ENCODE assay signal across 8 cellular contexts in genomic region chr14:74804219-74804825, GRCh38. TPM values are rescaled to one million over a fixed set of nuclear protein-coding genes. Genes with fewer than 3 reads are reported as not detected.
DNase-seq lines count a peak whose midpoint lies in the region; ATAC-seq and TF ChIP-seq lines count a peak whose summit lies in the region.

No MANE protein-coding gene starts in this region.

- H3K36me3 Mint-ChIP-seq in naive thymus-derived CD4-positive, alpha-beta T cell = peaks cover 10 to 35% (median 21%) of the 10 kb centered on the region in 5 donors

- H3K4me2 ChIP-seq in PC-3 (ENCODE audit: low read length) = no peak overlapping the region

- H3F3A ChIP-seq in PC-3 (ENCODE audit: low read length, unreplicated experiment) = no peaks in the 10 kb centered on the region

- no peak overlapping the region for H3K27ac ChIP-seq in PC-3 (ENCODE audit: low read length)
- no peak overlapping the region for H3K27ac ChIP-seq in colonic mucosa
- no peak overlapping the region for H3K27ac ChIP-seq in naive thymus-derived CD4-positive, alpha-beta T cell (ENCODE audit: low read depth, low read length)

- CTCF ChIA-PET in AG04449 (lab: Yijun Ruan, JAX) = interaction anchor here (0.7 to 10.5 kb wide), 31 partner anchors 8 to 346 kb away, joined by 3 to 318 read pairs (median 4); partner anchors contain the start of gene LTBP2
- CTCF ChIA-PET in PC-3 (lab: Charles Lee) = interaction anchor here (0.6 to 1.8 kb wide), 9 partner anchors 70 to 302 kb away, joined by 3 to 27 read pairs (median 4); no protein-coding TSS in a partner anchor
- CTCF ChIA-PET in naive thymus-derived CD4-positive, alpha-beta T cell (lab: Charles Lee) = interaction anchor here (0.6 to 1.5 kb wide), 6 partner anchors 15 to 201 kb away, joined by 3 to 12 read pairs (median 4); no protein-coding TSS in a partner anchor

- no peak overlapping the region for H3K4me3 ChIP-seq in AG04449 (ENCODE audit: low read depth, low read length)
- no peak overlapping the region for H3K4me3 ChIP-seq in PC-3 (ENCODE audit: low read length)
- no peak overlapping the region for H3K4me3 ChIP-seq in colonic mucosa
- no peak overlapping the region for H3K4me3 ChIP-seq in naive thymus-derived CD4-positive, alpha-beta T cell (ENCODE audit: low read length)

- no peak overlapping the region for H2AFZ ChIP-seq in PC-3 (ENCODE audit: low read length)

- no peaks in the 10 kb centered on the region for H3K27me3 Mint-ChIP-seq in naive thymus-derived CD4-positive, alpha-beta T cell

- H3K9ac ChIP-seq in PC-3 (ENCODE audit: low read length) (no peak overlapping the region), colonic mucosa (ENCODE audit: low read depth in 2 of 2, low read length in 2 of 2) (peak overlapping the region in 1 of 2 donors; percentile 1)

- H3K9me3 ChIP-seq in PC-3 (ENCODE audit: low read length) = no peaks in the 10 kb centered on the region
- no peaks in the 10 kb centered on the region for H3K9me3 ChIP-seq in colonic mucosa
- H3K9me3 ChIP-seq in naive thymus-derived CD4-positive, alpha-beta T cell (ENCODE audit: control insufficient read depth in 2 of 3, low read length in 3 of 3) = no peaks in the 10 kb centered on the region

- no peaks in the 10 kb centered on the region for H3K4me1 ChIP-seq in PC-3 (ENCODE audit: insufficient read depth, low read length)
- H3K4me1 ChIP-seq in colonic mucosa = no peaks in the 10 kb centered on the region
- H3K4me1 ChIP-seq in naive thymus-derived CD4-positive, alpha-beta T cell (ENCODE audit: control insufficient read depth in 2 of 2, insufficient read depth in 2 of 2, low read length in 2 of 2) = no peaks in the 10 kb centered on the region

- intact Hi-C loops in PC-3 (cut with micrococcal nuclease) (loop anchor here (1.0 to 2.0 kb wide), 2 partner anchors 195 to 304 kb away; no protein-coding TSS in a partner anchor), colonic mucosa (cut with DNase I) (no loop called here)
- intact Hi-C loops in naive thymus-derived CD4-positive, alpha-beta T cell (cut with micrococcal nuclease) = loop anchor here (1.0 kb wide), 1 partner anchor 195 kb away; no protein-coding TSS in a partner anchor

- no peaks in the 10 kb centered on the region for H3K9me3 Mint-ChIP-seq in naive thymus-derived CD4-positive, alpha-beta T cell

- no peaks in the 10 kb centered on the region for H3K79me2 ChIP-seq in PC-3 (ENCODE audit: low read length)

- no peaks in the 10 kb centered on the region for H4K20me1 ChIP-seq in PC-3 (ENCODE audit: low read length)

- H3K27me3 ChIP-seq in PC-3 (ENCODE audit: low read length) (no peaks in the 10 kb centered on the region), colonic mucosa (no peaks in the 10 kb centered on the region)
- no peaks in the 10 kb centered on the region for H3K27me3 ChIP-seq in naive thymus-derived CD4-positive, alpha-beta T cell (ENCODE audit: control insufficient read depth in 2 of 2, insufficient read depth in 2 of 2, low read length in 2 of 2)

- POLR2A ChIA-PET in AG04449 (lab: Yijun Ruan, JAX) (interaction anchor here (0.9 kb wide), 1 partner anchor 196 kb away, joined by 3 read pairs; no protein-coding TSS in a partner anchor), PC-3 (lab: Charles Lee; ENCODE audit: unreplicated experiment) (interaction anchor here (0.6 kb wide), 1 partner anchor 195 kb away, joined by 8 read pairs; no protein-coding TSS in a partner anchor)
- POLR2A ChIA-PET in naive thymus-derived CD4-positive, alpha-beta T cell (lab: Charles Lee) = interaction anchor here (0.6 to 1.0 kb wide), 2 partner anchors 42 to 693 kb away, joined by 5 to 7 read pairs; partner anchors contain the start of gene YLPM1

- H3K9me2 ChIP-seq in PC-3 (replicated peaks; ENCODE audit: low read length) = no peaks in the 10 kb centered on the region

- TF ChIP-seq CTCF in AG04449 (IDR thresholded peaks at IDR 0.05; ENCODE audit: insufficient read depth, low read length, missing control alignments) (peak; percentile 60), PC-3 (conservative IDR thresholded peaks at IDR 0.05; ENCODE audit: low read depth, low read length) (peak; percentile 81), colonic mucosa (IDR thresholded peaks at IDR 0.05) (peak; percentile 29)

- peaks cover 2 to 25% (median 14%) of the 10 kb centered on the region in 7 donors for H3K4me1 Mint-ChIP-seq in naive thymus-derived CD4-positive, alpha-beta T cell

- ATAC-seq in PC-3 (peak; percentile 71), GM18873 (IDR thresholded peaks at IDR 0.05; ENCODE audit: low FRiP score, unreplicated experiment) (no peak)
- no peak for ATAC-seq in naive thymus-derived CD4-positive, alpha-beta T cell

- H3K4me3 Mint-ChIP-seq in naive thymus-derived CD4-positive, alpha-beta T cell = no peak overlapping the region

- H3K36me3 ChIP-seq in PC-3 (ENCODE audit: low read depth, low read length) = peaks cover 21% of the 10 kb centered on the region; the same call in 1 of the 2 replicates
- H3K36me3 ChIP-seq in colonic mucosa = no peaks in the 10 kb centered on the region
- H3K36me3 ChIP-seq in naive thymus-derived CD4-positive, alpha-beta T cell (ENCODE audit: control insufficient read depth in 2 of 3, insufficient read depth in 3 of 3, low read length in 3 of 3) = peaks cover 6 to 26% (median 7%) of the 10 kb centered on the region in 3 experiments

- no TSS peak for BruUV-seq in PC-3 (replicated peaks; lab: Mats Ljungman, UMichigan)

- peak; percentile 9 for DNase-seq in AG04449 (ENCODE audit: low read depth, low spot score)
- DNase-seq in GM04504 (ENCODE audit: low read depth) = peak; percentile 28
- peak; percentile 64 for DNase-seq in PC-3
- no peak for DNase-seq in colonic mucosa
- peak in 5 of 9 donors; percentile 8 to 41 (median 28) for DNase-seq in naive thymus-derived CD4-positive, alpha-beta T cell
- DNase-seq in NCI-H1930 (lab: John Stamatoyannopoulos, UW) = no peak
- DNase-seq in NCI-H526 treated with DMSO at 0.1 percent for 48 hours (lab: John Stamatoyannopoulos, UW) = no peak

- peak overlapping the region in 2 of 9 donors; percentile 6 to 29 for H3K27ac Mint-ChIP-seq in naive thymus-derived CD4-positive, alpha-beta T cell

RNA-seq across cellular contexts. Expression of gene YLPM1, which starts 41.2 kb away (rescaled TPM):
- total RNA-seq in PC-3 (2014; rRNA removed) = 25.1 and 30.8 TPM in 2 replicates
- 10 to 100 TPM; 36.1 to 41.7 TPM for total RNA-seq in colonic mucosa
- 100 to 1,000 TPM in 3 of 5 experiments, 10 to 100 TPM in 2; 84.7 to 119 (median 109) TPM for total RNA-seq in naive thymus-derived CD4-positive, alpha-beta T cell
- polyA plus RNA-seq in naive thymus-derived CD4-positive, alpha-beta T cell = 10 to 100 TPM; 13.5 to 26.8 TPM

Comparison
In these comparisons a context has a peak if more than half of its experiments do, and no peak if none do; other contexts are left out.
1. DNase-seq: peak in AG04449 (single experiment), GM04504 (single experiment), PC-3 (single experiment) and naive thymus-derived CD4-positive, alpha-beta T cell (5 of 9); none in colonic mucosa (single experiment), NCI-H1930 (0 of 2) and NCI-H526 treated with DMSO at 0.1 percent for 48 hours (single experiment).
2. CTCF ChIP-seq: peak in every context shown above with its lines; median percentile 81 in PC-3; 60 in AG04449; 29 in colonic mucosa.